In the genomic region with DNA sequence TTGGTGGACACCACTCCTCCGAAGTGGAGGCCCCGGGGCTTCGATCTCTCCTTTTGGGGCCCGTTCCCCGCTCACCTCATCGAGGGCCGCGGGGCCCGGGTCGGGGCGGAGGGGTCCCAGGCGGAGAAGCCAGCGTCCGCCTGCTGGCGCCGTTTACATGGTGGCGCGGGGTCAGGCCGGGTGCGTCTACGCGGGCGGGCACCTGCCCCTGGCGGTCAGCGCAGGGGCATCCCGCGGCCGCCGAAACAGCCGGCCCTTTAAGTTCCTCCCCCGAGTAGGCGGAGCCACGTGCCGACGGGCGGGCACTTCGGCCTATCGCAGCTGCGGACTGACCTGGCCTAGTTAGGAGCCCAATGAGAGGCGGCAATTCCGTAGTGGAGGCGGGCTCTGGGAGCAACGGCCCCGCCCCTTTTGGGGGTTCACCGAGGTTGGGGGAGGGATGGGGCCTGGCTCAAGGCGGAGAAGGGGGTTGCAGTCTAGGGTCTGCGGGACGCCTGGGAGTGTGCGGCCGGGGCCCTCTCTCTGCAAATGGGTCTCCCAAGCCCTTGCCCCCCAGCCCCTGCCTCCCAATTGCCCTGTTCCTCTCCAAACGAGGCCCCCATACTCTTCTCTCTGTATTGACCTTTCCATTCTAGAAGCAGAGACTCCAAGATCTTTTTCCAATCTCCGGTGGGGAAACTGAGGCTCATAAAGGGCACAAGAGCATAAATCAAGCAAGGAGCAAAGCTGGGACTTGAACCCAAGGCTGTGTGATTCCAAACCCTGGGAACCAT, we compare ENCODE assay signal across 1 cellular context.
TF ChIP-seq lines count a peak whose summit lies in the region.

A gene with protein sequence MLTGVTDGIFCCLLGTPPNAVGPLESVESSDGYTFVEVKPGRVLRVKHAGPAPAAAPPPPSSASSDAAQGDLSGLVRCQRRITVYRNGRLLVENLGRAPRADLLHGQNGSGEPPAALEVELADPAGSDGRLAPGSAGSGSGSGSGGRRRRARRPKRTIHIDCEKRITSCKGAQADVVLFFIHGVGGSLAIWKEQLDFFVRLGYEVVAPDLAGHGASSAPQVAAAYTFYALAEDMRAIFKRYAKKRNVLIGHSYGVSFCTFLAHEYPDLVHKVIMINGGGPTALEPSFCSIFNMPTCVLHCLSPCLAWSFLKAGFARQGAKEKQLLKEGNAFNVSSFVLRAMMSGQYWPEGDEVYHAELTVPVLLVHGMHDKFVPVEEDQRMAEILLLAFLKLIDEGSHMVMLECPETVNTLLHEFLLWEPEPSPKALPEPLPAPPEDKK (minus strand): TSS at position 259 of the 773 bp plus-strand sequence. CDS start 1,809 bp downstream, outside the sequence.

TF ChIP-seq in HepG2, 621 proteins besides CTCF, POLR2A, EP300 and RAD21 (continued from another document and continues in another):
- TF ChIP-seq, protein P1, sequence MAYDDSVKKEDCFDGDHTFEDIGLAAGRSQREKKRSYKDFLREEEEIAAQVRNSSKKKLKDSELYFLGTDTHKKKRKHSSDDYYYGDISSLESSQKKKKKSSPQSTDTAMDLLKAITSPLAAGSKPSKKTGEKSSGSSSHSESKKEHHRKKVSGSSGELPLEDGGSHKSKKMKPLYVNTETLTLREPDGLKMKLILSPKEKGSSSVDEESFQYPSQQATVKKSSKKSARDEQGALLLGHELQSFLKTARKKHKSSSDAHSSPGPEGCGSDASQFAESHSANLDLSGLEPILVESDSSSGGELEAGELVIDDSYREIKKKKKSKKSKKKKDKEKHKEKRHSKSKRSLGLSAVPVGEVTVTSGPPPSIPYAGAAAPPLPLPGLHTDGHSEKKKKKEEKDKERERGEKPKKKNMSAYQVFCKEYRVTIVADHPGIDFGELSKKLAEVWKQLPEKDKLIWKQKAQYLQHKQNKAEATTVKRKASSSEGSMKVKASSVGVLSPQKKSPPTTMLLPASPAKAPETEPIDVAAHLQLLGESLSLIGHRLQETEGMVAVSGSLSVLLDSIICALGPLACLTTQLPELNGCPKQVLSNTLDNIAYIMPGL (CRISPR knock-in tag; IDR thresholded peaks at IDR 0.05; ENCODE audit: borderline replicate concordance in 1 of 2, low read depth in 1 of 2) = peak; percentile 67 to 90
- TF ChIP-seq, protein P2, sequence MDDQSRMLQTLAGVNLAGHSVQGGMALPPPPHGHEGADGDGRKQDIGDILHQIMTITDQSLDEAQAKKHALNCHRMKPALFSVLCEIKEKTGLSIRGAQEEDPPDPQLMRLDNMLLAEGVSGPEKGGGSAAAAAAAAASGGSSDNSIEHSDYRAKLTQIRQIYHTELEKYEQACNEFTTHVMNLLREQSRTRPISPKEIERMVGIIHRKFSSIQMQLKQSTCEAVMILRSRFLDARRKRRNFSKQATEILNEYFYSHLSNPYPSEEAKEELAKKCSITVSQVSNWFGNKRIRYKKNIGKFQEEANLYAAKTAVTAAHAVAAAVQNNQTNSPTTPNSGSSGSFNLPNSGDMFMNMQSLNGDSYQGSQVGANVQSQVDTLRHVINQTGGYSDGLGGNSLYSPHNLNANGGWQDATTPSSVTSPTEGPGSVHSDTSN (CRISPR knock-in tag; IDR thresholded peaks at IDR 0.05; ENCODE audit: borderline replicate concordance) = peak; percentile 83; the same call in 1 of the 2 replicates
- TF ChIP-seq, protein P3, sequence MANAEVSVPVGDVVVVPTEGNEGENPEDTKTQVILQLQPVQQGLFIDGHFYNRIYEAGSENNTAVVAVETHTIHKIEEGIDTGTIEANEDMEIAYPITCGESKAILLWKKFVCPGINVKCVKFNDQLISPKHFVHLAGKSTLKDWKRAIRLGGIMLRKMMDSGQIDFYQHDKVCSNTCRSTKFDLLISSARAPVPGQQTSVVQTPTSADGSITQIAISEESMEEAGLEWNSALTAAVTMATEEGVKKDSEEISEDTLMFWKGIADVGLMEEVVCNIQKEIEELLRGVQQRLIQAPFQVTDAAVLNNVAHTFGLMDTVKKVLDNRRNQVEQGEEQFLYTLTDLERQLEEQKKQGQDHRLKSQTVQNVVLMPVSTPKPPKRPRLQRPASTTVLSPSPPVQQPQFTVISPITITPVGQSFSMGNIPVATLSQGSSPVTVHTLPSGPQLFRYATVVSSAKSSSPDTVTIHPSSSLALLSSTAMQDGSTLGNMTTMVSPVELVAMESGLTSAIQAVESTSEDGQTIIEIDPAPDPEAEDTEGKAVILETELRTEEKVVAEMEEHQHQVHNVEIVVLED (CRISPR knock-in tag; IDR thresholded peaks at IDR 0.05; ENCODE audit: borderline replicate concordance) = peak; percentile 56; the same call in 1 of the 2 replicates
- TF ChIP-seq, protein P4, sequence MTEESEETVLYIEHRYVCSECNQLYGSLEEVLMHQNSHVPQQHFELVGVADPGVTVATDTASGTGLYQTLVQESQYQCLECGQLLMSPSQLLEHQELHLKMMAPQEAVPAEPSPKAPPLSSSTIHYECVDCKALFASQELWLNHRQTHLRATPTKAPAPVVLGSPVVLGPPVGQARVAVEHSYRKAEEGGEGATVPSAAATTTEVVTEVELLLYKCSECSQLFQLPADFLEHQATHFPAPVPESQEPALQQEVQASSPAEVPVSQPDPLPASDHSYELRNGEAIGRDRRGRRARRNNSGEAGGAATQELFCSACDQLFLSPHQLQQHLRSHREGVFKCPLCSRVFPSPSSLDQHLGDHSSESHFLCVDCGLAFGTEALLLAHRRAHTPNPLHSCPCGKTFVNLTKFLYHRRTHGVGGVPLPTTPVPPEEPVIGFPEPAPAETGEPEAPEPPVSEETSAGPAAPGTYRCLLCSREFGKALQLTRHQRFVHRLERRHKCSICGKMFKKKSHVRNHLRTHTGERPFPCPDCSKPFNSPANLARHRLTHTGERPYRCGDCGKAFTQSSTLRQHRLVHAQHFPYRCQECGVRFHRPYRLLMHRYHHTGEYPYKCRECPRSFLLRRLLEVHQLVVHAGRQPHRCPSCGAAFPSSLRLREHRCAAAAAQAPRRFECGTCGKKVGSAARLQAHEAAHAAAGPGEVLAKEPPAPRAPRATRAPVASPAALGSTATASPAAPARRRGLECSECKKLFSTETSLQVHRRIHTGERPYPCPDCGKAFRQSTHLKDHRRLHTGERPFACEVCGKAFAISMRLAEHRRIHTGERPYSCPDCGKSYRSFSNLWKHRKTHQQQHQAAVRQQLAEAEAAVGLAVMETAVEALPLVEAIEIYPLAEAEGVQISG (CRISPR knock-in tag; IDR thresholded peaks at IDR 0.05) = peak; percentile 50; the same call in 1 of the 2 replicates
- TF ChIP-seq ZNF607 (CRISPR knock-in tag; IDR thresholded peaks at IDR 0.05; ENCODE audit: borderline replicate concordance) = peak; percentile 54
- TF ChIP-seq SMYD3 (CRISPR knock-in tag; IDR thresholded peaks at IDR 0.05) = no peak
- TF ChIP-seq STAT5B (CRISPR knock-in tag; IDR thresholded peaks at IDR 0.05) = no peak
- no peak for TF ChIP-seq SCMH1 (CRISPR knock-in tag; IDR thresholded peaks at IDR 0.05; ENCODE audit: borderline replicate concordance)
- peak; percentile 77 for TF ChIP-seq HNRNPL (IDR thresholded peaks at IDR 0.05; ENCODE audit: low read depth, low read length)
- TF ChIP-seq MTF1 (CRISPR knock-in tag; IDR thresholded peaks at IDR 0.05) = no peak
- TF ChIP-seq SP2 (CRISPR knock-in tag; IDR thresholded peaks at IDR 0.05) = peak; percentile 99
- peak; percentile 61; the same call in 1 of the 2 replicates for TF ChIP-seq ZNF777 (CRISPR knock-in tag; IDR thresholded peaks at IDR 0.05)
- TF ChIP-seq SKI (IDR thresholded peaks at IDR 0.05; ENCODE audit: partially characterized antibody) = peak; percentile 54
- TF ChIP-seq, protein P5, sequence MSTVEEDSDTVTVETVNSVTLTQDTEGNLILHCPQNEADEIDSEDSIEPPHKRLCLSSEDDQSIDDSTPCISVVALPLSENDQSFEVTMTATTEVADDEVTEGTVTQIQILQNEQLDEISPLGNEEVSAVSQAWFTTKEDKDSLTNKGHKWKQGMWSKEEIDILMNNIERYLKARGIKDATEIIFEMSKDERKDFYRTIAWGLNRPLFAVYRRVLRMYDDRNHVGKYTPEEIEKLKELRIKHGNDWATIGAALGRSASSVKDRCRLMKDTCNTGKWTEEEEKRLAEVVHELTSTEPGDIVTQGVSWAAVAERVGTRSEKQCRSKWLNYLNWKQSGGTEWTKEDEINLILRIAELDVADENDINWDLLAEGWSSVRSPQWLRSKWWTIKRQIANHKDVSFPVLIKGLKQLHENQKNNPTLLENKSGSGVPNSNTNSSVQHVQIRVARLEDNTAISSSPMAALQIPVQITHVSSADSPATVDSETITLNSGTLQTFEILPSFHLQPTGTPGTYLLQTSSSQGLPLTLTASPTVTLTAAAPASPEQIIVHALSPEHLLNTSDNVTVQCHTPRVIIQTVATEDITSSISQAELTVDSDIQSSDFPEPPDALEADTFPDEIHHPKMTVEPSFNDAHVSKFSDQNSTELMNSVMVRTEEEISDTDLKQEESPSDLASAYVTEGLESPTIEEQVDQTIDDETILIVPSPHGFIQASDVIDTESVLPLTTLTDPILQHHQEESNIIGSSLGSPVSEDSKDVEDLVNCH (CRISPR knock-in tag; IDR thresholded peaks at IDR 0.05) = no peak
- 0 out of 2 replicates have a peak, but pooled peaks have one; percentile 10 for TF ChIP-seq KDM5B (CRISPR knock-in tag; IDR thresholded peaks at IDR 0.05; ENCODE audit: borderline replicate concordance)
- peak; percentile 77; the same call in 1 of the 2 replicates for TF ChIP-seq HOXD1 (CRISPR knock-in tag; IDR thresholded peaks at IDR 0.05)
- TF ChIP-seq, protein P6, sequence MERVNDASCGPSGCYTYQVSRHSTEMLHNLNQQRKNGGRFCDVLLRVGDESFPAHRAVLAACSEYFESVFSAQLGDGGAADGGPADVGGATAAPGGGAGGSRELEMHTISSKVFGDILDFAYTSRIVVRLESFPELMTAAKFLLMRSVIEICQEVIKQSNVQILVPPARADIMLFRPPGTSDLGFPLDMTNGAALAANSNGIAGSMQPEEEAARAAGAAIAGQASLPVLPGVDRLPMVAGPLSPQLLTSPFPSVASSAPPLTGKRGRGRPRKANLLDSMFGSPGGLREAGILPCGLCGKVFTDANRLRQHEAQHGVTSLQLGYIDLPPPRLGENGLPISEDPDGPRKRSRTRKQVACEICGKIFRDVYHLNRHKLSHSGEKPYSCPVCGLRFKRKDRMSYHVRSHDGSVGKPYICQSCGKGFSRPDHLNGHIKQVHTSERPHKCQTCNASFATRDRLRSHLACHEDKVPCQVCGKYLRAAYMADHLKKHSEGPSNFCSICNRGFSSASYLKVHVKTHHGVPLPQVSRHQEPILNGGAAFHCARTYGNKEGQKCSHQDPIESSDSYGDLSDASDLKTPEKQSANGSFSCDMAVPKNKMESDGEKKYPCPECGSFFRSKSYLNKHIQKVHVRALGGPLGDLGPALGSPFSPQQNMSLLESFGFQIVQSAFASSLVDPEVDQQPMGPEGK (CRISPR knock-in tag; IDR thresholded peaks at IDR 0.05) = peak; percentile 64
- TF ChIP-seq SP1 (IDR thresholded peaks at IDR 0.05) = peak; percentile 57; the same call in 1 of the 2 replicates
- peak; percentile 99 for TF ChIP-seq SP1 (CRISPR knock-in tag; IDR thresholded peaks at IDR 0.05)
- TF ChIP-seq SRF (IDR thresholded peaks at IDR 0.05; ENCODE audit: low read depth, low read length) = 0 out of 2 replicates have a peak, but pooled peaks have one; percentile 3
- 0 out of 2 replicates have a peak, but pooled peaks have one; percentile 58 for TF ChIP-seq ZNF747 (CRISPR knock-in tag; IDR thresholded peaks at IDR 0.05; ENCODE audit: borderline replicate concordance)
- TF ChIP-seq ZNF441 (CRISPR knock-in tag; IDR thresholded peaks at IDR 0.05; ENCODE audit: borderline replicate concordance) = no peak
- peak; percentile 58; the same call in 1 of the 2 replicates for TF ChIP-seq SALL1 (CRISPR knock-in tag; IDR thresholded peaks at IDR 0.05)
- TF ChIP-seq ESRRA (CRISPR knock-in tag; IDR thresholded peaks at IDR 0.05; ENCODE audit: low read depth) = 0 out of 2 replicates have a peak, but pooled peaks have one; percentile 26
- TF ChIP-seq ZNF510 (CRISPR knock-in tag; IDR thresholded peaks at IDR 0.05; ENCODE audit: low read depth) = no peak
- TF ChIP-seq, protein P7, sequence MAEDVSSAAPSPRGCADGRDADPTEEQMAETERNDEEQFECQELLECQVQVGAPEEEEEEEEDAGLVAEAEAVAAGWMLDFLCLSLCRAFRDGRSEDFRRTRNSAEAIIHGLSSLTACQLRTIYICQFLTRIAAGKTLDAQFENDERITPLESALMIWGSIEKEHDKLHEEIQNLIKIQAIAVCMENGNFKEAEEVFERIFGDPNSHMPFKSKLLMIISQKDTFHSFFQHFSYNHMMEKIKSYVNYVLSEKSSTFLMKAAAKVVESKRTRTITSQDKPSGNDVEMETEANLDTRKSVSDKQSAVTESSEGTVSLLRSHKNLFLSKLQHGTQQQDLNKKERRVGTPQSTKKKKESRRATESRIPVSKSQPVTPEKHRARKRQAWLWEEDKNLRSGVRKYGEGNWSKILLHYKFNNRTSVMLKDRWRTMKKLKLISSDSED (CRISPR knock-in tag; IDR thresholded peaks at IDR 0.05) = no peak
- TF ChIP-seq IRF2 (CRISPR knock-in tag; IDR thresholded peaks at IDR 0.05) = peak; percentile 29; the same call in 1 of the 2 replicates
- peak; percentile 100 for TF ChIP-seq ZSCAN29 (CRISPR knock-in tag; conservative IDR thresholded peaks at IDR 0.05)
- TF ChIP-seq KMT2A (CRISPR knock-in tag; IDR thresholded peaks at IDR 0.05) = peak; percentile 40; the same call in 1 of the 2 replicates
- TF ChIP-seq, protein P8, sequence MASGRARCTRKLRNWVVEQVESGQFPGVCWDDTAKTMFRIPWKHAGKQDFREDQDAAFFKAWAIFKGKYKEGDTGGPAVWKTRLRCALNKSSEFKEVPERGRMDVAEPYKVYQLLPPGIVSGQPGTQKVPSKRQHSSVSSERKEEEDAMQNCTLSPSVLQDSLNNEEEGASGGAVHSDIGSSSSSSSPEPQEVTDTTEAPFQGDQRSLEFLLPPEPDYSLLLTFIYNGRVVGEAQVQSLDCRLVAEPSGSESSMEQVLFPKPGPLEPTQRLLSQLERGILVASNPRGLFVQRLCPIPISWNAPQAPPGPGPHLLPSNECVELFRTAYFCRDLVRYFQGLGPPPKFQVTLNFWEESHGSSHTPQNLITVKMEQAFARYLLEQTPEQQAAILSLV (CRISPR knock-in tag; IDR thresholded peaks at IDR 0.05; ENCODE audit: borderline replicate concordance) = peak; percentile 36; the same call in 1 of the 2 replicates
- no peak for TF ChIP-seq ZNF224 (CRISPR knock-in tag; IDR thresholded peaks at IDR 0.05)
- no peak; the same call in 1 of the 2 replicates for TF ChIP-seq NR2F6 (IDR thresholded peaks at IDR 0.05)
- TF ChIP-seq NR2F6 (CRISPR knock-in tag; IDR thresholded peaks at IDR 0.05) = peak; percentile 70; the same call in 1 of the 2 replicates
- TF ChIP-seq MED1 (CRISPR knock-in tag; IDR thresholded peaks at IDR 0.05) = 0 out of 2 replicates have a peak, but pooled peaks have one; percentile 25
- TF ChIP-seq FOXC1 (CRISPR knock-in tag; IDR thresholded peaks at IDR 0.05; ENCODE audit: borderline replicate concordance) = peak; percentile 74; the same call in 1 of the 2 replicates
- TF ChIP-seq POLR2AphosphoS5 (IDR thresholded peaks at IDR 0.05; ENCODE audit: low read depth, low read length) = peak; percentile 32; the same call in 1 of the 2 replicates
- no peak for TF ChIP-seq REXO4 (CRISPR knock-in tag; IDR thresholded peaks at IDR 0.05; ENCODE audit: borderline replicate concordance)
- peak; percentile 51 for TF ChIP-seq XRCC5 (optimal IDR thresholded peaks at IDR 0.05; ENCODE audit: low read length)
